ENCODE assay signal across 16 cellular contexts in the genomic region with DNA sequence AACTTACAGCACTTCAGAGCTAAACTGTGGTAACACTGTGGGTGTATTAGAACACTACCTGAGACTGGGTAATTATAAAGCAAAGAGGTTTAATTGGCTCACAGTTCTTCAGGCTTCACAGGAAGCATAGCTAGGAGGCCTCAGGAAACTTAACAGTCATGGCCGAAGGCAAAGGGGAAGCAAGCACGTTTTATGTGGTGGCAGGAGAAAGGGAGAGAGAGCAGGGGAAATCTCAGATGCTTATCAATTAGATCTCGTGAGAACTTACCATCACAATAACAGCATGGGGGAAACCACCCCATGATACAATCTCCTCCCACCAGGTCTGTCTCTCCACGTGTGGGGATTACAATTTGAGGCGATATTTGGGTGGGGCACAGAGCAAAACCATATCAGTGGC.
DNase-seq lines count a peak whose midpoint lies in the region; ATAC-seq and TF ChIP-seq lines count a peak whose summit lies in the region.
"Had no signal": no experiment of that assay in that cellular context is flagged by ENCODE, and none has a peak within 500 bp of the region (broad histone marks: within the 10 kb centered on the region; RNA-seq: fewer than 3 reads in every experiment).

No MANE protein-coding gene starts in this region.

- H3K79me2 ChIP-seq in DND-41 (ENCODE audit: insufficient read depth, low read length) (no peaks in the 10 kb centered on the region), mesendoderm (ENCODE audit: control insufficient read depth, insufficient read depth, low read length) (no peaks in the 10 kb centered on the region)

- H4K20me1 ChIP-seq in DND-41 (ENCODE audit: insufficient read depth, low read length): no peaks in the 10 kb centered on the region
- H4K20me1 ChIP-seq: BLaER1 had no signal

- H2BK5ac ChIP-seq in mesendoderm (ENCODE audit: low read length): no peak overlapping the region

- H3K4me2 ChIP-seq in DND-41 (ENCODE audit: insufficient read depth, low read length) (no peak overlapping the region), mesendoderm (ENCODE audit: low read length) (no peak overlapping the region)
- H3K4me2 ChIP-seq: BLaER1 had no signal

- H3K4me3 ChIP-seq in DND-41 (ENCODE audit: low read depth in 1 of 2, low read length in 2 of 2): no peak overlapping the region
- H3K4me3 ChIP-seq in mesendoderm (ENCODE audit: low read length): no peak overlapping the region
- H3K4me3 ChIP-seq in upper lobe of right lung: no peak overlapping the region
- H3K4me3 ChIP-seq: BLaER1, K562 had no signal

- no peak overlapping the region for H3K4ac ChIP-seq in mesendoderm (ENCODE audit: low read depth, low read length)

- no peaks in the 10 kb centered on the region for H3K27me3 ChIP-seq in DND-41 (ENCODE audit: insufficient read depth, low read length, poor library complexity)
- H3K27me3 ChIP-seq in mesendoderm (ENCODE audit: insufficient read depth, low read length, poor library complexity): no peaks in the 10 kb centered on the region
- H3K27me3 ChIP-seq in upper lobe of right lung: no peaks in the 10 kb centered on the region
- H3K27me3 ChIP-seq: BLaER1 had no signal

- DNase-seq in DND-41: no peak
- peak; percentile 47 to 61 for DNase-seq in Kasumi-1 (lab: John Stamatoyannopoulos, UW)
- no peak for DNase-seq in WTC11 (ENCODE audit: low spot score)
- DNase-seq in mesendoderm: peak; percentile 65
- no peak for DNase-seq in activated CD4-positive, alpha-beta T cell treated with anti-CD3 and anti-CD28 coated beads, Interleukin-2, amount 10 ng/mL, durations not matched to agents 7 days and 5 days
- no peak for DNase-seq in NCI-H187 (lab: John Stamatoyannopoulos, UW)
- DNase-seq in upper lobe of right lung: no peak
- DNase-seq in activated naive CD4-positive, alpha-beta T cell treated with anti-CD3 and anti-CD28 coated beads for 36 hours: no peak
- DNase-seq: Caco-2; CD8-positive, alpha-beta memory T cell; DMS53 had no signal

- H4K5ac ChIP-seq in mesendoderm (ENCODE audit: low read length): no peak overlapping the region

- no peaks in the 10 kb centered on the region for H3K4me1 ChIP-seq in DND-41 (ENCODE audit: insufficient read depth, low read length)
- H3K4me1 ChIP-seq in mesendoderm (ENCODE audit: control insufficient read depth, low read depth, low read length): no peaks in the 10 kb centered on the region
- no peaks in the 10 kb centered on the region for H3K4me1 ChIP-seq in upper lobe of right lung
- H3K4me1 ChIP-seq: Caco-2 had no signal

- no CpG with 5 or more reads among the region's 5 CpGs for WGBS in mesendoderm (ENCODE audit: extremely low coverage, insufficient coverage, low lambda C conversion rate)

- H3K9ac ChIP-seq in DND-41 (ENCODE audit: low read depth, low read length) (no peak overlapping the region), mesendoderm (ENCODE audit: low read length) (no peak overlapping the region)
- H3K9ac ChIP-seq: BLaER1 had no signal

- no peaks in the 10 kb centered on the region for H3K9me3 Mint-ChIP-seq in WTC11
- peaks cover 1% of the 10 kb centered on the region for H3K9me3 Mint-ChIP-seq in activated CD4-positive, alpha-beta T cell treated with anti-CD3 and anti-CD28 coated beads, Interleukin-2, amount 10 ng/mL, durations not matched to agents 7 days and 5 days
- peaks cover 2% of the 10 kb centered on the region for H3K9me3 Mint-ChIP-seq in activated naive CD4-positive, alpha-beta T cell treated with anti-CD3 and anti-CD28 coated beads for 36 hours

- H3K4me1 Mint-ChIP-seq in WTC11: peaks cover 20% of the 10 kb centered on the region
- no peaks in the 10 kb centered on the region for H3K4me1 Mint-ChIP-seq in activated CD4-positive, alpha-beta T cell treated with anti-CD3 and anti-CD28 coated beads, Interleukin-2, amount 10 ng/mL, durations not matched to agents 7 days and 5 days
- H3K4me1 Mint-ChIP-seq in activated naive CD4-positive, alpha-beta T cell treated with anti-CD3 and anti-CD28 coated beads for 36 hours (ENCODE audit: low read depth): no peaks in the 10 kb centered on the region
- H3K4me1 Mint-ChIP-seq: CD8-positive, alpha-beta memory T cell had no signal

- no peak overlapping the region for H2BK120ac ChIP-seq in mesendoderm (ENCODE audit: low read depth, low read length)

- H3K27ac ChIP-seq in DND-41 (ENCODE audit: low read length) (no peak overlapping the region), mesendoderm (ENCODE audit: low read depth, low read length) (no peak overlapping the region), upper lobe of right lung (no peak overlapping the region)
- H3K27ac ChIP-seq: 22Rv1, BLaER1, HL-60 had no signal

- H3K9me3 ChIP-seq in DND-41 (ENCODE audit: insufficient read depth, low read length, severe bottlenecking) (no peaks in the 10 kb centered on the region), upper lobe of right lung (no peaks in the 10 kb centered on the region)
- H3K9me3 ChIP-seq: BLaER1, Caco-2 had no signal

- H3K27ac Mint-ChIP-seq in WTC11: no peak overlapping the region
- no peak overlapping the region for H3K27ac Mint-ChIP-seq in activated CD4-positive, alpha-beta T cell treated with anti-CD3 and anti-CD28 coated beads, Interleukin-2, amount 10 ng/mL, durations not matched to agents 7 days and 5 days
- H3K27ac Mint-ChIP-seq in activated naive CD4-positive, alpha-beta T cell treated with anti-CD3 and anti-CD28 coated beads for 36 hours: no peak overlapping the region
- H3K27ac Mint-ChIP-seq: CD8-positive, alpha-beta memory T cell had no signal

- intact Hi-C loops in upper lobe of right lung (cut with DNase I): no loop called here
- intact Hi-C loops in activated naive CD4-positive, alpha-beta T cell treated with anti-CD3 and anti-CD28 coated beads for 36 hours (cut with micrococcal nuclease): no loop called here

- no peak overlapping the region for H2AK5ac ChIP-seq in mesendoderm (ENCODE audit: low read length)

- no peaks in the 10 kb centered on the region for H3K79me1 ChIP-seq in mesendoderm (ENCODE audit: low read length)

- H3K18ac ChIP-seq in mesendoderm (ENCODE audit: low read length): no peak overlapping the region

- no peak overlapping the region for H2AFZ ChIP-seq in DND-41 (ENCODE audit: low read depth, low read length)

- no peak overlapping the region for H3K23ac ChIP-seq in mesendoderm (ENCODE audit: low read length)

- no peaks in the 10 kb centered on the region for H3K27me3 Mint-ChIP-seq in WTC11 (ENCODE audit: low read depth)
- no peaks in the 10 kb centered on the region for H3K27me3 Mint-ChIP-seq in activated CD4-positive, alpha-beta T cell treated with anti-CD3 and anti-CD28 coated beads, Interleukin-2, amount 10 ng/mL, durations not matched to agents 7 days and 5 days
- H3K27me3 Mint-ChIP-seq in activated naive CD4-positive, alpha-beta T cell treated with anti-CD3 and anti-CD28 coated beads for 36 hours (ENCODE audit: low read depth): no peaks in the 10 kb centered on the region
- H3K27me3 Mint-ChIP-seq: CD8-positive, alpha-beta memory T cell had no signal

- no peak overlapping the region for H3K56ac ChIP-seq in mesendoderm (ENCODE audit: low read length)

- no peak overlapping the region for H3K4me3 Mint-ChIP-seq in WTC11
- H3K4me3 Mint-ChIP-seq in activated CD4-positive, alpha-beta T cell treated with anti-CD3 and anti-CD28 coated beads, Interleukin-2, amount 10 ng/mL, durations not matched to agents 7 days and 5 days: no peak overlapping the region
- H3K4me3 Mint-ChIP-seq in activated naive CD4-positive, alpha-beta T cell treated with anti-CD3 and anti-CD28 coated beads for 36 hours: no peak overlapping the region
- H3K4me3 Mint-ChIP-seq: CD8-positive, alpha-beta memory T cell had no signal

- ATAC-seq in DND-41 (ENCODE audit: insufficient read depth, low read depth) (peak; percentile 37; the same call in 1 of the 3 replicates), WTC11 (peak; percentile 75), upper lobe of right lung (no peak)
- ATAC-seq: HCT116, K562 had no signal

- CTCF ChIA-PET in WTC11 (lab: Charles Lee): no interaction called here
- CTCF ChIA-PET in activated CD4-positive, alpha-beta T cell treated with anti-CD3 and anti-CD28 coated beads, Interleukin-2, amount 10 ng/mL, durations not matched to agents 7 days and 5 days (lab: Charles Lee): no interaction called here
- CTCF ChIA-PET in activated naive CD4-positive, alpha-beta T cell treated with anti-CD3 and anti-CD28 coated beads for 36 hours (lab: Charles Lee): no interaction called here

- H2BK15ac ChIP-seq in mesendoderm (replicated peaks; ENCODE audit: low read depth): no peak overlapping the region

- POLR2A ChIA-PET in WTC11 (lab: Charles Lee): no interaction called here
- POLR2A ChIA-PET in activated CD4-positive, alpha-beta T cell treated with anti-CD3 and anti-CD28 coated beads, Interleukin-2, amount 10 ng/mL, durations not matched to agents 7 days and 5 days (lab: Charles Lee): no interaction called here

- no peak overlapping the region for H4K8ac ChIP-seq in mesendoderm (ENCODE audit: low read depth, low read length)

- no peak for TF ChIP-seq CTCF in DND-41 (IDR thresholded peaks at IDR 0.05; ENCODE audit: borderline replicate concordance, extremely low read depth, low read length, poor library complexity, severe bottlenecking)
- no peak for TF ChIP-seq CTCF in WTC11 (IDR thresholded peaks at IDR 0.05)
- TF ChIP-seq CTCF in upper lobe of right lung (IDR thresholded peaks at IDR 0.05): no peak

- H3K36me3 Mint-ChIP-seq in WTC11: no peaks in the 10 kb centered on the region
- H3K36me3 Mint-ChIP-seq in activated CD4-positive, alpha-beta T cell treated with anti-CD3 and anti-CD28 coated beads, Interleukin-2, amount 10 ng/mL, durations not matched to agents 7 days and 5 days (ENCODE audit: low read depth): no peaks in the 10 kb centered on the region
- H3K36me3 Mint-ChIP-seq in activated naive CD4-positive, alpha-beta T cell treated with anti-CD3 and anti-CD28 coated beads for 36 hours (ENCODE audit: low read depth): no peaks in the 10 kb centered on the region
- H3K36me3 Mint-ChIP-seq: CD8-positive, alpha-beta memory T cell had no signal

- H3K36me3 ChIP-seq in DND-41 (ENCODE audit: insufficient read depth, low read length) (no peaks in the 10 kb centered on the region), mesendoderm (ENCODE audit: control insufficient read depth, insufficient read depth, low read length) (no peaks in the 10 kb centered on the region), upper lobe of right lung (no peaks in the 10 kb centered on the region)
- H3K36me3 ChIP-seq: BLaER1 had no signal

TF ChIP-seq in WTC11, 78 proteins besides CTCF, POLR2A, EP300 and RAD21 (continues in another document):
- TF ChIP-seq JUN (CRISPR knock-in tag; IDR thresholded peaks at IDR 0.05) (no peak), CDX4 (CRISPR knock-in tag; IDR thresholded peaks at IDR 0.05; ENCODE audit: borderline replicate concordance) (no peak)

Comparison
In these comparisons a context has a peak if more than half of its experiments do, and no peak if none do; other contexts are left out.
1. DNase-seq: peak in Kasumi-1 (2 of 2) and mesendoderm (single experiment); none in DND-41 (single experiment), WTC11 (single experiment), activated CD4-positive, alpha-beta T cell treated with anti-CD3 and anti-CD28 coated beads, Interleukin-2, amount 10 ng/mL, durations not matched to agents 7 days and 5 days (single experiment), NCI-H187 (0 of 2), upper lobe of right lung (single experiment) and activated naive CD4-positive, alpha-beta T cell treated with anti-CD3 and anti-CD28 coated beads for 36 hours (single experiment).